Comparison of ENCODE assay signal across 8 cellular contexts in the genomic region with DNA sequence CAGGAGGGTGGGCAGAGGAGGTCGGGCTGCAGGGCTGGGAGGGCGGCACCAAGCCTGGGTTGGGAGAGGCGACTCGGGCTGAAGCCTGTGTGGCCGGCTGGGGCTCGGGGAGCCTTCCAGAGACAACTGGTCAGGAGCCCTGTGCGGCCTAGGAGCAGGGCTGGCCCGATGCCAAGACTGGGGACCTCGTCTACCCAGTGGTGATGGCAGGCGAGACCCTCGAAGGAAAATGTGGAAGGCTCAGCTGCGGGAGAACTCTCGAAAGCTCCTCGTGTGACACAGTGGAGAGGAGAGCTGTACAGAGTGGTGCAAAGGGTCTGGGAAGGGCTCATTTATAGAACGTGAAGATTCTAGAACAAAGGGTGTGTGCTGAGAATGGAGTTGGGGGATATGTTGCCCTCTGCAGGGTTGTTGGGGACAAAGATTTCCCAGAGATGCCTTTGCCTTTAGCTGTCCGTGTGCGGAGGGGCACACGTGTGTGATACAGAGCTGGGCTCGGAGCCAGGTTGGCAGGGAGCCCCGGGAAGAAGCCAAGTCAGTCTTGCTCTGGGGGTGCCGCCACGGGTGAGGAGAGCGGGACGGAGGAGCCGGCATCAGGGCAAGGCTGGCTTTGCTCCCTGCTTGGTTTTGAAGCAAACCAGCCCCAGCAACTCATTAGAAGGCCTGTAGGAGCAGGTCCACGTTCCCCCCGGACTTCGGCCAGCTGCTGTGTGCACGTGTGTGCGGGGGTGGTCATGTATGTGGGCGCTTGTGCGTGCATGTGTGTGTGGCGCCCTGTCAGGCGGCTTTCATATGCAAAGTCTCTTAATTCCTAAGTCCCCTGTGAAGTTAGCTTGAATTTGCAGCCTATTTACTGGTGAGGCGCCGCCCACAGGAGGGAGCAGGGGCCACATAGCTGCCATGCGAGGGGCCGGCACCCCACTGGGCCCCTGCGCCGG.
DNase-seq lines count a peak whose midpoint lies in the region; ATAC-seq and TF ChIP-seq lines count a peak whose summit lies in the region.

No MANE protein-coding gene starts in this region.

- no TSS peak for BruUV-seq in OCI-LY7 (replicated peaks; lab: Mats Ljungman, UMichigan)

- H3K9me2 ChIP-seq in OCI-LY7 (ENCODE audit: insufficient read depth, low read length) = no peaks in the 10 kb centered on the region

- H3K36me3 ChIP-seq in OCI-LY7 (ENCODE audit: insufficient read depth, low read length) = peaks cover 43% of the 10 kb centered on the region

- H3K27me3 Mint-ChIP-seq in activated CD4-positive, alpha-beta memory T cell treated with anti-CD3 and anti-CD28 coated beads, Interleukin-2, amount 10 ng/mL, durations not matched to agents 7 days and 5 days = no peaks in the 10 kb centered on the region

- peaks cover 92% of the 10 kb centered on the region for H3K4me1 Mint-ChIP-seq in activated CD4-positive, alpha-beta memory T cell treated with anti-CD3 and anti-CD28 coated beads, Interleukin-2, amount 10 ng/mL, durations not matched to agents 7 days and 5 days

- H3K4me2 ChIP-seq in OCI-LY7 (ENCODE audit: low read length) = no peak overlapping the region

- no peaks in the 10 kb centered on the region for H3K9me3 ChIP-seq in OCI-LY7 (ENCODE audit: low read length)

- DNase-seq in DMS153 (lab: John Stamatoyannopoulos, UW) = peak; percentile 14
- no peak for DNase-seq in DMS153 treated with DMSO at 0.1 percent for 48 hours (lab: John Stamatoyannopoulos, UW; ENCODE audit: unreplicated experiment)
- no peak for DNase-seq in activated CD4-positive, alpha-beta memory T cell treated with anti-CD3 and anti-CD28 coated beads, Interleukin-2, amount 10 ng/mL, durations not matched to agents 7 days and 5 days
- DNase-seq in head of caudate nucleus = peak; percentile 38 to 90 (median 74)
- peak; percentile 77 for DNase-seq in retinal pigment epithelial cell (ENCODE audit: low read depth)
- no peak for DNase-seq in OCI-LY7 (ENCODE audit: low spot score)
- no peak for DNase-seq in GOT3 (lab: John Stamatoyannopoulos, UW)

- TF ChIP-seq CTCF in retinal pigment epithelial cell (conservative IDR thresholded peaks at IDR 0.05; ENCODE audit: low read depth, low read length) = peak; percentile 46
- TF ChIP-seq CTCF in OCI-LY7 (conservative IDR thresholded peaks at IDR 0.05; ENCODE audit: low read length) = no peak

- H3K4me3 ChIP-seq in retinal pigment epithelial cell (ENCODE audit: low read length) = no peak overlapping the region
- no peak overlapping the region for H3K4me3 ChIP-seq in OCI-LY7 (ENCODE audit: low read depth, low read length, poor library complexity, severe bottlenecking)

- no peak overlapping the region for H3K27ac ChIP-seq in OCI-LY7 (ENCODE audit: low read depth, low read length, poor library complexity, severe bottlenecking)

- H3K36me3 Mint-ChIP-seq in activated CD4-positive, alpha-beta memory T cell treated with anti-CD3 and anti-CD28 coated beads, Interleukin-2, amount 10 ng/mL, durations not matched to agents 7 days and 5 days (ENCODE audit: low read depth) = peaks cover 92% of the 10 kb centered on the region

- POLR2A ChIA-PET in activated CD4-positive, alpha-beta memory T cell treated with anti-CD3 and anti-CD28 coated beads, Interleukin-2, amount 10 ng/mL, durations not matched to agents 7 days and 5 days (lab: Charles Lee) = interaction anchor here (0.8 to 7.4 kb wide), 9 partner anchors 11 to 156 kb away, joined by 3 to 135 read pairs (median 4); no protein-coding TSS in a partner anchor
- POLR2A ChIA-PET in OCI-LY7 (lab: Charles Lee) = no interaction called here

- no peaks in the 10 kb centered on the region for H3K79me2 ChIP-seq in OCI-LY7 (ENCODE audit: insufficient read depth, low read depth, low read length)

- CTCF ChIA-PET in activated CD4-positive, alpha-beta memory T cell treated with anti-CD3 and anti-CD28 coated beads, Interleukin-2, amount 10 ng/mL, durations not matched to agents 7 days and 5 days (lab: Charles Lee) = interaction anchor here (0.7 to 1.8 kb wide), 2 partner anchors 12 to 27 kb away, joined by 3 to 5 read pairs; no protein-coding TSS in a partner anchor
- CTCF ChIA-PET in OCI-LY7 (lab: Charles Lee; ENCODE audit: unreplicated experiment) = no interaction called here

- H4K20me1 ChIP-seq in OCI-LY7 (ENCODE audit: insufficient read depth, low read length) = no peaks in the 10 kb centered on the region

- no peak for ATAC-seq in HG02798 (IDR thresholded peaks at IDR 0.05; ENCODE audit: poor library complexity, unreplicated experiment)

- H3K27ac Mint-ChIP-seq in activated CD4-positive, alpha-beta memory T cell treated with anti-CD3 and anti-CD28 coated beads, Interleukin-2, amount 10 ng/mL, durations not matched to agents 7 days and 5 days = peak overlapping the region; percentile 98

- intact Hi-C loops in head of caudate nucleus (cut with DNase I) = no loop called here
- intact Hi-C loops in OCI-LY7 (cut with micrococcal nuclease; ENCODE audit: unreplicated experiment) = no loop called here

- H2AFZ ChIP-seq in OCI-LY7 (ENCODE audit: low read length) = no peak overlapping the region

- H3K4me3 Mint-ChIP-seq in activated CD4-positive, alpha-beta memory T cell treated with anti-CD3 and anti-CD28 coated beads, Interleukin-2, amount 10 ng/mL, durations not matched to agents 7 days and 5 days = peak overlapping the region; percentile 37

- H3K4me1 ChIP-seq in OCI-LY7 (ENCODE audit: insufficient read depth, low read length, poor library complexity, severe bottlenecking) = no peaks in the 10 kb centered on the region

- peaks cover 9% of the 10 kb centered on the region for H3K9me3 Mint-ChIP-seq in activated CD4-positive, alpha-beta memory T cell treated with anti-CD3 and anti-CD28 coated beads, Interleukin-2, amount 10 ng/mL, durations not matched to agents 7 days and 5 days

Comparison
In these comparisons a context has a peak if more than half of its experiments do, and no peak if none do; other contexts are left out.
1. DNase-seq: peak in DMS153 (single experiment), head of caudate nucleus (42 of 42) and retinal pigment epithelial cell (single experiment); none in DMS153 treated with DMSO at 0.1 percent for 48 hours (single experiment), activated CD4-positive, alpha-beta memory T cell treated with anti-CD3 and anti-CD28 coated beads, Interleukin-2, amount 10 ng/mL, durations not matched to agents 7 days and 5 days (single experiment), OCI-LY7 (single experiment) and GOT3 (single experiment).